11 cellular contexts compared by ENCODE assay signal in genomic region chr1:165524639-165525038, GRCh38. TPM values are rescaled to one million over a fixed set of nuclear protein-coding genes. Genes with fewer than 3 reads are reported as not detected.
"Had no signal": no experiment of that assay in that cellular context is flagged by ENCODE, and none has a peak within 500 bp of the region (broad histone marks: within the 10 kb centered on the region; RNA-seq: fewer than 3 reads in every experiment).

No MANE protein-coding gene starts in this region.

- H3K27ac ChIP-seq: HL-60, KMS-11 had no signal

- H3K4me3 ChIP-seq: GM23338 had no signal

- ATAC-seq: GM23338 had no signal

- FAIRE-seq: H1, H54, HepG2 had no signal

- H2AFZ ChIP-seq: GM23338 had no signal

- H3K4me2 ChIP-seq: GM23338, KMS-11 had no signal

- DNase-seq: H9, HCEC 1CT, KBM-7 had no signal

- H3K9ac ChIP-seq: KMS-11 had no signal

RNA-seq across cellular contexts. Expression of gene LRRC52, which starts 19.2 kb away (rescaled TPM):
- total RNA-seq: GM23338, H1, H9, HepG2, HT1080 had no signal
- polyA plus RNA-seq: GM23338, HepG2, IgD-negative memory B cell had no signal
